Comparison of ENCODE assay signal across 8 cellular contexts in the genomic region with DNA sequence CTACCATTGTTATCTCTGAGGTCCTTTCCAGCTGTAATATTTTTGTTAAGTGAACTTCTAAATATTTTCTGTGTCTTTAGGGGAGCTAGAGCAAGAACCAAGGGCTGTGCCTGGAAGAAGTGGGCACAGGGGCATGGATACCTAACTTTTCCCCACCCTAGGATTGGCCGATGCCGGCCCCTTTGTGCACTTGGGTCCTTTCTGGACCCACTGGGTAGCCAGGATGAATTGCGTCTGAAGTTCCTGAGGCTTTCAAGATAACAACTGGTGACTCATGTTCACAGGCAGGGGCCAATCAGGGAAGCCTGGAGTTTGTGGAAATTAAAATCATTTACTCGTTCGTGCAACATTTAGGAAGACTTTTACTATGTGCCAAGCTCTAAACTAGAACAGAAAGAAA. TPM values are rescaled to one million over a fixed set of nuclear protein-coding genes. Genes with fewer than 3 reads are reported as not detected.
DNase-seq lines count a peak whose midpoint lies in the region; ATAC-seq, FAIRE-seq and TF ChIP-seq lines count a peak whose summit lies in the region.

No MANE protein-coding gene starts in this region.

- no peaks in the 10 kb centered on the region for H3K4me1 ChIP-seq in BE2C
- peaks cover 15% of the 10 kb centered on the region for H3K4me1 ChIP-seq in KMS-11 (ENCODE audit: low read depth, poor library complexity, severe bottlenecking)

- H3K9me3 Mint-ChIP-seq in natural killer cell treated with Interleukin-12 subunit alpha and Interleukin-12 subunit beta and Interleukin-15 and Interleukin-18, amount 100 ng/mL, for 72 hours, result no peaks in the 10 kb centered on the region

- no peak overlapping the region for H3K27ac ChIP-seq in KMS-11

- H2AFZ ChIP-seq in KMS-11 (ENCODE audit: low read depth), result peak overlapping the region; percentile 74

- H3K4me3 ChIP-seq in BE2C (ENCODE audit: low read depth, low read length) (peak overlapping the region; percentile 92), KMS-11 (IDR thresholded peaks at IDR 0.05; ENCODE audit: insufficient read depth, low read depth, low read length) (no peak overlapping the region), bronchial epithelial cell (ENCODE audit: low read depth, low read length) (peak overlapping the region; percentile 90)

- H3K9me3 ChIP-seq in BE2C, result no peaks in the 10 kb centered on the region

- H3K79me2 ChIP-seq in KMS-11 (ENCODE audit: insufficient read depth, low read depth), result no peaks in the 10 kb centered on the region; the same call in 1 of the 2 replicates

- H3K27me3 Mint-ChIP-seq in natural killer cell treated with Interleukin-12 subunit alpha and Interleukin-12 subunit beta and Interleukin-15 and Interleukin-18, amount 100 ng/mL, for 72 hours, result no peaks in the 10 kb centered on the region

- FAIRE-seq in bronchial epithelial cell (lab: Jason Lieb, UNC), result no peak

- peaks cover 17 to 25% of the 10 kb centered on the region in 2 donors for H3K4me1 Mint-ChIP-seq in natural killer cell treated with Interleukin-12 subunit alpha and Interleukin-12 subunit beta and Interleukin-15 and Interleukin-18, amount 100 ng/mL, for 72 hours (ENCODE audit: low read depth in 2 of 2)

- H3K4me2 ChIP-seq in KMS-11, result peak overlapping the region; percentile 93

- peak overlapping the region; percentile 53 to 83 for H3K27ac Mint-ChIP-seq in natural killer cell treated with Interleukin-12 subunit alpha and Interleukin-12 subunit beta and Interleukin-15 and Interleukin-18, amount 100 ng/mL, for 72 hours

- H3K4me3 Mint-ChIP-seq in natural killer cell treated with Interleukin-12 subunit alpha and Interleukin-12 subunit beta and Interleukin-15 and Interleukin-18, amount 100 ng/mL, for 72 hours, result peak overlapping the region; percentile 94

- TF ChIP-seq CTCF in BE2C (IDR thresholded peaks at IDR 0.05; ENCODE audit: low read depth, low read length) (no peak), KMS-11 (conservative IDR thresholded peaks at IDR 0.05; ENCODE audit: low read depth, low read length) (no peak), bronchial epithelial cell (IDR thresholded peaks at IDR 0.05; ENCODE audit: insufficient read depth, low read length, severe bottlenecking) (no peak)

- H4K20me1 ChIP-seq in KMS-11 (ENCODE audit: insufficient read depth), result no peaks in the 10 kb centered on the region

- H3K36me3 ChIP-seq in BE2C (no peaks in the 10 kb centered on the region), KMS-11 (ENCODE audit: insufficient read depth) (no peaks in the 10 kb centered on the region), bronchial epithelial cell (ENCODE audit: control insufficient read depth, insufficient read depth, low read length) (peaks cover 7% of the 10 kb centered on the region)

- DNase-seq in BE2C (no peak), bronchial epithelial cell (ENCODE audit: low read depth) (peak; percentile 42), NCI-H1105 treated with DMSO at 0.1 percent for 48 hours (lab: John Stamatoyannopoulos, UW) (no peak)
- DNase-seq in natural killer cell treated with Interleukin-12 subunit alpha and Interleukin-12 subunit beta and Interleukin-15 and Interleukin-18, amount 100 ng/mL, for 72 hours (ENCODE audit: low spot score), result no peak

- ATAC-seq in natural killer cell treated with Interleukin-12 subunit alpha and Interleukin-12 subunit beta and Interleukin-15 and Interleukin-18, amount 100 ng/mL, for 72 hours, result no peak
- ATAC-seq in HG02885 (IDR thresholded peaks at IDR 0.05; ENCODE audit: poor library complexity, unreplicated experiment) (no peak), GM21526 (IDR thresholded peaks at IDR 0.05; ENCODE audit: low FRiP score, unreplicated experiment) (no peak), HG03342 (IDR thresholded peaks at IDR 0.05; ENCODE audit: unreplicated experiment) (no peak)

- H3K27me3 ChIP-seq in BE2C (no peaks in the 10 kb centered on the region), KMS-11 (ENCODE audit: insufficient read depth, low read depth) (no peaks in the 10 kb centered on the region), bronchial epithelial cell (ENCODE audit: control insufficient read depth, insufficient read depth, low read length) (no peaks in the 10 kb centered on the region)

- H3K9ac ChIP-seq in KMS-11, result no peak overlapping the region; the same call in 1 of the 2 replicates

- no peaks in the 10 kb centered on the region for H3K36me3 Mint-ChIP-seq in natural killer cell treated with Interleukin-12 subunit alpha and Interleukin-12 subunit beta and Interleukin-15 and Interleukin-18, amount 100 ng/mL, for 72 hours

RNA-seq across cellular contexts. Expression of gene DPCD, which starts 0.8 kb away (rescaled TPM):
- 47.0 TPM for polyA plus RNA-seq in BE2C (2012; ENCODE audit: insufficient read depth, insufficient read length, low read depth)
- total RNA-seq in bronchial epithelial cell, result 27.7 and 38.2 TPM in 2 replicates
- total RNA-seq in natural killer cell treated with Interleukin-12 subunit alpha and Interleukin-12 subunit beta and Interleukin-15 and Interleukin-18, amount 100 ng/mL, for 72 hours, result 10 to 100 TPM in 1 of 2 donors, 1 to 10 TPM in 1; 8.2 to 11.2 TPM

RNA-seq across cellular contexts. Expression of gene POLL, which starts 0.8 kb away (rescaled TPM):
- polyA plus RNA-seq in BE2C (2012; ENCODE audit: insufficient read depth, insufficient read length, low read depth), result 27.9 TPM
- total RNA-seq in bronchial epithelial cell, result 8.6 and 8.7 TPM in 2 replicates
- 10 to 100 TPM; 27.6 to 37.3 TPM for total RNA-seq in natural killer cell treated with Interleukin-12 subunit alpha and Interleukin-12 subunit beta and Interleukin-15 and Interleukin-18, amount 100 ng/mL, for 72 hours
